In the genomic region with DNA sequence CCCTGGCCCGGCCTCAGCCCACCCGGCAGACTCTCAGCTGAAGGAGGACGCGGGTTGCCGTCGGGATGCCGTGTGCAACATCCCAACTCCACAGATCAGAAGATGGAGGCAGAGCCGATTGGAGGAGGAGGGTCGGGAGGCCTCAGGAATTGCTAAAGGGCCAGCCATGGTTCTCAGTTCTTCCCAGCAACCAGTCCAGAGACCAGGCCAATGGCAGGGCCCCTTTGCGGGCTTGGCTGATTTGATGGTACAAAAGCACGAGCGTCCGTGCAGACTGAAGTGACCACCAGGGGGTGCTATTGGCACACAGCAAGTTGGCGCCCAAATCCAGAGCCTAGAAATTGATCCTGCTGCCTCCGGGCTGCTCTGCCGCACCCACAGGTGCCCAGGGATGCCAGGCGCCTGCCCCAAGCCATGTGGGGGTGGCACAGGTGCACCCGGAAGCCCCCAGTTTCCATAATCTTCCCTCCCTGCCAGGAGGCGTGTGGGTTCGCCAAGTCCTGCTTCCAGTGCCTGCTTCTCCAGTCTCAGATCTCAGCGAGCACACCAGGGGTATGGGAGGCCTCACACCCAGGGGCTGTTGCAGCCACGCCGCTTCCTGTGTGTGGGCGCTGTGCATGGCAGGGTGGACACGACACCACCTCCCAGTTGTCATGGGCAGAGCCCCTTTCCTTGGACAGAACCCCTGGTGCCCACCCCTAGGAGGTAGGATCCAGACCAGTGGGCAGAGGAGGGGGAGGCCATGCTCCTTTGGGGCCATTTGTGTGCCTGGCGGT, we compare ENCODE assay signal across 1 cellular context.
TF ChIP-seq lines count a peak whose summit lies in the region.

No MANE protein-coding gene starts in this region.

TF ChIP-seq in HepG2, 621 proteins besides CTCF, POLR2A, EP300 and RAD21 (continued from another document and continues in another):
- TF ChIP-seq, protein P1, sequence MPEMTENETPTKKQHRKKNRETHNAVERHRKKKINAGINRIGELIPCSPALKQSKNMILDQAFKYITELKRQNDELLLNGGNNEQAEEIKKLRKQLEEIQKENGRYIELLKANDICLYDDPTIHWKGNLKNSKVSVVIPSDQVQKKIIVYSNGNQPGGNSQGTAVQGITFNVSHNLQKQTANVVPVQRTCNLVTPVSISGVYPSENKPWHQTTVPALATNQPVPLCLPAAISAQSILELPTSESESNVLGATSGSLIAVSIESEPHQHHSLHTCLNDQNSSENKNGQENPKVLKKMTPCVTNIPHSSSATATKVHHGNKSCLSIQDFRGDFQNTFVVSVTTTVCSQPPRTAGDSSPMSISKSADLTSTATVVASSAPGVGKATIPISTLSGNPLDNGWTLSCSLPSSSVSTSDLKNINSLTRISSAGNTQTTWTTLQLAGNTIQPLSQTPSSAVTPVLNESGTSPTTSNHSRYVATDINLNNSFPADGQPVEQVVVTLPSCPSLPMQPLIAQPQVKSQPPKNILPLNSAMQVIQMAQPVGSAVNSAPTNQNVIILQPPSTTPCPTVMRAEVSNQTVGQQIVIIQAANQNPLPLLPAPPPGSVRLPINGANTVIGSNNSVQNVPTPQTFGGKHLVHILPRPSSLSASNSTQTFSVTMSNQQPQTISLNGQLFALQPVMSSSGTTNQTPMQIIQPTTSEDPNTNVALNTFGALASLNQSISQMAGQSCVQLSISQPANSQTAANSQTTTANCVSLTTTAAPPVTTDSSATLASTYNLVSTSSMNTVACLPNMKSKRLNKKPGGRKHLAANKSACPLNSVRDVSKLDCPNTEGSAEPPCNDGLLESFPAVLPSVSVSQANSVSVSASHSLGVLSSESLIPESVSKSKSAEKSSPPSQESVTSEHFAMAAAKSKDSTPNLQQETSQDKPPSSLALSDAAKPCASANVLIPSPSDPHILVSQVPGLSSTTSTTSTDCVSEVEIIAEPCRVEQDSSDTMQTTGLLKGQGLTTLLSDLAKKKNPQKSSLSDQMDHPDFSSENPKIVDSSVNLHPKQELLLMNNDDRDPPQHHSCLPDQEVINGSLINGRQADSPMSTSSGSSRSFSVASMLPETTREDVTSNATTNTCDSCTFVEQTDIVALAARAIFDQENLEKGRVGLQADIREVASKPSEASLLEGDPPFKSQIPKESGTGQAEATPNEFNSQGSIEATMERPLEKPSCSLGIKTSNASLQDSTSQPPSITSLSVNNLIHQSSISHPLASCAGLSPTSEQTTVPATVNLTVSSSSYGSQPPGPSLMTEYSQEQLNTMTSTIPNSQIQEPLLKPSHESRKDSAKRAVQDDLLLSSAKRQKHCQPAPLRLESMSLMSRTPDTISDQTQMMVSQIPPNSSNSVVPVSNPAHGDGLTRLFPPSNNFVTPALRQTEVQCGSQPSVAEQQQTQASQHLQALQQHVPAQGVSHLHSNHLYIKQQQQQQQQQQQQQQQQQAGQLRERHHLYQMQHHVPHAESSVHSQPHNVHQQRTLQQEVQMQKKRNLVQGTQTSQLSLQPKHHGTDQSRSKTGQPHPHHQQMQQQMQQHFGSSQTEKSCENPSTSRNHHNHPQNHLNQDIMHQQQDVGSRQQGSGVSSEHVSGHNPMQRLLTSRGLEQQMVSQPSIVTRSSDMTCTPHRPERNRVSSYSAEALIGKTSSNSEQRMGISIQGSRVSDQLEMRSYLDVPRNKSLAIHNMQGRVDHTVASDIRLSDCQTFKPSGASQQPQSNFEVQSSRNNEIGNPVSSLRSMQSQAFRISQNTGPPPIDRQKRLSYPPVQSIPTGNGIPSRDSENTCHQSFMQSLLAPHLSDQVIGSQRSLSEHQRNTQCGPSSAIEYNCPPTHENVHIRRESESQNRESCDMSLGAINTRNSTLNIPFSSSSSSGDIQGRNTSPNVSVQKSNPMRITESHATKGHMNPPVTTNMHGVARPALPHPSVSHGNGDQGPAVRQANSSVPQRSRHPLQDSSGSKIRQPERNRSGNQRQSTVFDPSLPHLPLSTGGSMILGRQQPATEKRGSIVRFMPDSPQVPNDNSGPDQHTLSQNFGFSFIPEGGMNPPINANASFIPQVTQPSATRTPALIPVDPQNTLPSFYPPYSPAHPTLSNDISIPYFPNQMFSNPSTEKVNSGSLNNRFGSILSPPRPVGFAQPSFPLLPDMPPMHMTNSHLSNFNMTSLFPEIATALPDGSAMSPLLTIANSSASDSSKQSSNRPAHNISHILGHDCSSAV (CRISPR knock-in tag; IDR thresholded peaks at IDR 0.05; ENCODE audit: borderline replicate concordance) = no peak
- TF ChIP-seq KDM6A (CRISPR knock-in tag; IDR thresholded peaks at IDR 0.05; ENCODE audit: low read depth) = no peak
- TF ChIP-seq, protein P2, sequence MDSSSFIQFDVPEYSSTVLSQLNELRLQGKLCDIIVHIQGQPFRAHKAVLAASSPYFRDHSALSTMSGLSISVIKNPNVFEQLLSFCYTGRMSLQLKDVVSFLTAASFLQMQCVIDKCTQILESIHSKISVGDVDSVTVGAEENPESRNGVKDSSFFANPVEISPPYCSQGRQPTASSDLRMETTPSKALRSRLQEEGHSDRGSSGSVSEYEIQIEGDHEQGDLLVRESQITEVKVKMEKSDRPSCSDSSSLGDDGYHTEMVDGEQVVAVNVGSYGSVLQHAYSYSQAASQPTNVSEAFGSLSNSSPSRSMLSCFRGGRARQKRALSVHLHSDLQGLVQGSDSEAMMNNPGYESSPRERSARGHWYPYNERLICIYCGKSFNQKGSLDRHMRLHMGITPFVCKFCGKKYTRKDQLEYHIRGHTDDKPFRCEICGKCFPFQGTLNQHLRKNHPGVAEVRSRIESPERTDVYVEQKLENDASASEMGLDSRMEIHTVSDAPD (CRISPR knock-in tag; IDR thresholded peaks at IDR 0.05) = no peak
- no peak for TF ChIP-seq CBX1 (IDR thresholded peaks at IDR 0.05; ENCODE audit: low read depth)
- TF ChIP-seq, protein P3, sequence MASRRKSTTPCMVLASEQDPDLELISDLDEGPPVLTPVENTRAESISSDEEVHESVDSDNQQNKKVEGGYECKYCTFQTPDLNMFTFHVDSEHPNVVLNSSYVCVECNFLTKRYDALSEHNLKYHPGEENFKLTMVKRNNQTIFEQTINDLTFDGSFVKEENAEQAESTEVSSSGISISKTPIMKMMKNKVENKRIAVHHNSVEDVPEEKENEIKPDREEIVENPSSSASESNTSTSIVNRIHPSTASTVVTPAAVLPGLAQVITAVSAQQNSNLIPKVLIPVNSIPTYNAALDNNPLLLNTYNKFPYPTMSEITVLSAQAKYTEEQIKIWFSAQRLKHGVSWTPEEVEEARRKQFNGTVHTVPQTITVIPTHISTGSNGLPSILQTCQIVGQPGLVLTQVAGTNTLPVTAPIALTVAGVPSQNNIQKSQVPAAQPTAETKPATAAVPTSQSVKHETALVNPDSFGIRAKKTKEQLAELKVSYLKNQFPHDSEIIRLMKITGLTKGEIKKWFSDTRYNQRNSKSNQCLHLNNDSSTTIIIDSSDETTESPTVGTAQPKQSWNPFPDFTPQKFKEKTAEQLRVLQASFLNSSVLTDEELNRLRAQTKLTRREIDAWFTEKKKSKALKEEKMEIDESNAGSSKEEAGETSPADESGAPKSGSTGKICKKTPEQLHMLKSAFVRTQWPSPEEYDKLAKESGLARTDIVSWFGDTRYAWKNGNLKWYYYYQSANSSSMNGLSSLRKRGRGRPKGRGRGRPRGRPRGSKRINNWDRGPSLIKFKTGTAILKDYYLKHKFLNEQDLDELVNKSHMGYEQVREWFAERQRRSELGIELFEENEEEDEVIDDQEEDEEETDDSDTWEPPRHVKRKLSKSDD (CRISPR knock-in tag; IDR thresholded peaks at IDR 0.05; ENCODE audit: low read depth) = no peak
- peak; percentile 78 for TF ChIP-seq YY1 (IDR thresholded peaks at IDR 0.05; ENCODE audit: insufficient read depth, insufficient replicate concordance, low read depth, low read length)
- TF ChIP-seq, protein P4, sequence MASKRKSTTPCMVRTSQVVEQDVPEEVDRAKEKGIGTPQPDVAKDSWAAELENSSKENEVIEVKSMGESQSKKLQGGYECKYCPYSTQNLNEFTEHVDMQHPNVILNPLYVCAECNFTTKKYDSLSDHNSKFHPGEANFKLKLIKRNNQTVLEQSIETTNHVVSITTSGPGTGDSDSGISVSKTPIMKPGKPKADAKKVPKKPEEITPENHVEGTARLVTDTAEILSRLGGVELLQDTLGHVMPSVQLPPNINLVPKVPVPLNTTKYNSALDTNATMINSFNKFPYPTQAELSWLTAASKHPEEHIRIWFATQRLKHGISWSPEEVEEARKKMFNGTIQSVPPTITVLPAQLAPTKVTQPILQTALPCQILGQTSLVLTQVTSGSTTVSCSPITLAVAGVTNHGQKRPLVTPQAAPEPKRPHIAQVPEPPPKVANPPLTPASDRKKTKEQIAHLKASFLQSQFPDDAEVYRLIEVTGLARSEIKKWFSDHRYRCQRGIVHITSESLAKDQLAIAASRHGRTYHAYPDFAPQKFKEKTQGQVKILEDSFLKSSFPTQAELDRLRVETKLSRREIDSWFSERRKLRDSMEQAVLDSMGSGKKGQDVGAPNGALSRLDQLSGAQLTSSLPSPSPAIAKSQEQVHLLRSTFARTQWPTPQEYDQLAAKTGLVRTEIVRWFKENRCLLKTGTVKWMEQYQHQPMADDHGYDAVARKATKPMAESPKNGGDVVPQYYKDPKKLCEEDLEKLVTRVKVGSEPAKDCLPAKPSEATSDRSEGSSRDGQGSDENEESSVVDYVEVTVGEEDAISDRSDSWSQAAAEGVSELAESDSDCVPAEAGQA (IDR thresholded peaks at IDR 0.05; ENCODE audit: low read depth) = 0 out of 2 replicates have a peak, but pooled peaks have one; percentile 12
- TF ChIP-seq, protein P4 (CRISPR knock-in tag; IDR thresholded peaks at IDR 0.05; ENCODE audit: borderline replicate concordance) = no peak
- TF ChIP-seq, protein P5, sequence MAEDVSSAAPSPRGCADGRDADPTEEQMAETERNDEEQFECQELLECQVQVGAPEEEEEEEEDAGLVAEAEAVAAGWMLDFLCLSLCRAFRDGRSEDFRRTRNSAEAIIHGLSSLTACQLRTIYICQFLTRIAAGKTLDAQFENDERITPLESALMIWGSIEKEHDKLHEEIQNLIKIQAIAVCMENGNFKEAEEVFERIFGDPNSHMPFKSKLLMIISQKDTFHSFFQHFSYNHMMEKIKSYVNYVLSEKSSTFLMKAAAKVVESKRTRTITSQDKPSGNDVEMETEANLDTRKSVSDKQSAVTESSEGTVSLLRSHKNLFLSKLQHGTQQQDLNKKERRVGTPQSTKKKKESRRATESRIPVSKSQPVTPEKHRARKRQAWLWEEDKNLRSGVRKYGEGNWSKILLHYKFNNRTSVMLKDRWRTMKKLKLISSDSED (CRISPR knock-in tag; IDR thresholded peaks at IDR 0.05) = no peak
- TF ChIP-seq FOXA3 (CRISPR knock-in tag; IDR thresholded peaks at IDR 0.05) = peak; percentile 71; the same call in 1 of the 2 replicates
- TF ChIP-seq SRY (CRISPR knock-in tag; IDR thresholded peaks at IDR 0.05) = no peak
- TF ChIP-seq, protein P6, sequence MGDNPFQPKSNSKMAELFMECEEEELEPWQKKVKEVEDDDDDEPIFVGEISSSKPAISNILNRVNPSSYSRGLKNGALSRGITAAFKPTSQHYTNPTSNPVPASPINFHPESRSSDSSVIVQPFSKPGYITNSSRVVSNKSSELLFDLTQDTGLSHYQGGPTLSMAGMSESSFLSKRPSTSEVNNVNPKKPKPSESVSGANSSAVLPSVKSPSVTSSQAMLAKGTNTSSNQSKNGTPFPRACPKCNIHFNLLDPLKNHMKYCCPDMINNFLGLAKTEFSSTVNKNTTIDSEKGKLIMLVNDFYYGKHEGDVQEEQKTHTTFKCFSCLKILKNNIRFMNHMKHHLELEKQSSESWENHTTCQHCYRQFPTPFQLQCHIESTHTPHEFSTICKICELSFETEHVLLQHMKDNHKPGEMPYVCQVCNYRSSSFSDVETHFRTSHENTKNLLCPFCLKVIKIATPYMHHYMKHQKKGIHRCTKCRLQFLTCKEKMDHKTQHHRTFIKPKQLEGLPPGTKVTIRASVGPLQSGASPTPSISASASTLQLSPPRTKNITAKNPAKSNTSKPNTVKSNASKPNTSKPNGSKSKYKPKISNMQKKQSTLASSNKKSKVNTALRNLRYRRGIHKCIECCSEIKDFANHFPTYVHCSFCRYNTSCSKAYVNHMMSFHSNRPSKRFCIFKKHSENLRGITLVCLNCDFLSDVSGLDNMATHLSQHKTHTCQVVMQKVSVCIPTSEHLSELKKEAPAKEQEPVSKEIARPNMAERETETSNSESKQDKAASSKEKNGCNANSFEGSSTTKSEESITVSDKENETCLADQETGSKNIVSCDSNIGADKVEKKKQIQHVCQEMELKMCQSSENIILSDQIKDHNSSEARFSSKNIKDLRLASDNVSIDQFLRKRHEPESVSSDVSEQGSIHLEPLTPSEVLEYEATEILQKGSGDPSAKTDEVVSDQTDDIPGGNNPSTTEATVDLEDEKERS (CRISPR knock-in tag; IDR thresholded peaks at IDR 0.05) = 0 out of 2 replicates have a peak, but pooled peaks have one; percentile 60
- TF ChIP-seq NONO (IDR thresholded peaks at IDR 0.05) = no peak
- TF ChIP-seq NONO (CRISPR knock-in tag; conservative IDR thresholded peaks at IDR 0.05) = peak; percentile 76; the same call in 1 of the 2 replicates
- TF ChIP-seq, protein P7, sequence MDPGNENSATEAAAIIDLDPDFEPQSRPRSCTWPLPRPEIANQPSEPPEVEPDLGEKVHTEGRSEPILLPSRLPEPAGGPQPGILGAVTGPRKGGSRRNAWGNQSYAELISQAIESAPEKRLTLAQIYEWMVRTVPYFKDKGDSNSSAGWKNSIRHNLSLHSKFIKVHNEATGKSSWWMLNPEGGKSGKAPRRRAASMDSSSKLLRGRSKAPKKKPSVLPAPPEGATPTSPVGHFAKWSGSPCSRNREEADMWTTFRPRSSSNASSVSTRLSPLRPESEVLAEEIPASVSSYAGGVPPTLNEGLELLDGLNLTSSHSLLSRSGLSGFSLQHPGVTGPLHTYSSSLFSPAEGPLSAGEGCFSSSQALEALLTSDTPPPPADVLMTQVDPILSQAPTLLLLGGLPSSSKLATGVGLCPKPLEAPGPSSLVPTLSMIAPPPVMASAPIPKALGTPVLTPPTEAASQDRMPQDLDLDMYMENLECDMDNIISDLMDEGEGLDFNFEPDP (CRISPR knock-in tag; conservative IDR thresholded peaks at IDR 0.05) = 0 out of 2 replicates have a peak, but pooled peaks have one; percentile 86
- peak; percentile 75; the same call in 1 of the 2 replicates for TF ChIP-seq ZNF607 (CRISPR knock-in tag; IDR thresholded peaks at IDR 0.05; ENCODE audit: borderline replicate concordance)
- TF ChIP-seq NR2F2 (IDR thresholded peaks at IDR 0.05; ENCODE audit: borderline replicate concordance, low read depth) = no peak
- TF ChIP-seq, protein P8, sequence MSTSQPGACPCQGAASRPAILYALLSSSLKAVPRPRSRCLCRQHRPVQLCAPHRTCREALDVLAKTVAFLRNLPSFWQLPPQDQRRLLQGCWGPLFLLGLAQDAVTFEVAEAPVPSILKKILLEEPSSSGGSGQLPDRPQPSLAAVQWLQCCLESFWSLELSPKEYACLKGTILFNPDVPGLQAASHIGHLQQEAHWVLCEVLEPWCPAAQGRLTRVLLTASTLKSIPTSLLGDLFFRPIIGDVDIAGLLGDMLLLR (CRISPR knock-in tag; IDR thresholded peaks at IDR 0.05) = peak; percentile 76; the same call in 1 of the 2 replicates
- TF ChIP-seq SRSF9 (IDR thresholded peaks at IDR 0.05; ENCODE audit: borderline replicate concordance, insufficient read depth, low read depth, low read length, poor library complexity, severe bottlenecking) = no peak
